ENCODE assay signal across 18 cellular contexts in genomic region chr4:52246834-52247233, GRCh38.
DNase-seq lines count a peak whose midpoint lies in the region; ATAC-seq and TF ChIP-seq lines count a peak whose summit lies in the region.
"Had no signal": no experiment of that assay in that cellular context is flagged by ENCODE, and none has a peak within 500 bp of the region (broad histone marks: within the 10 kb centered on the region; RNA-seq: fewer than 3 reads in every experiment).

No MANE protein-coding gene starts in this region.

- H3K9ac ChIP-seq in Karpas-422 (ENCODE audit: low read length) (peak overlapping the region; percentile 19; the same call in 1 of the 2 replicates), neural progenitor cell (no peak overlapping the region)

- H3K27ac ChIP-seq in GM23338 (ENCODE audit: low read depth) (no peak overlapping the region), Karpas-422 (ENCODE audit: low read length) (peak overlapping the region; percentile 95), left ventricle myocardium inferior (replicated peaks) (peak overlapping the region; percentile 47), neural progenitor cell (no peak overlapping the region)
- H3K27ac ChIP-seq: HL-60 had no signal

- no peaks in the 10 kb centered on the region for H3K27me3 Mint-ChIP-seq in GM23338 (ENCODE audit: insufficient read depth, low read depth, poor library complexity)
- no peaks in the 10 kb centered on the region for H3K27me3 Mint-ChIP-seq in neural progenitor cell (ENCODE audit: insufficient read depth, low read depth)
- H3K27me3 Mint-ChIP-seq: CD4-positive, CD25-positive, alpha-beta regulatory T cell; CD8-positive, alpha-beta memory T cell had no signal

- H3K27me3 ChIP-seq in GM23338 (ENCODE audit: insufficient read depth) (no peaks in the 10 kb centered on the region), Karpas-422 (ENCODE audit: low read length) (no peaks in the 10 kb centered on the region), left ventricle myocardium inferior (ENCODE audit: low read depth) (no peaks in the 10 kb centered on the region), neural progenitor cell (no peaks in the 10 kb centered on the region)
- H3K27me3 ChIP-seq: BE2C had no signal

- H3K4me3 ChIP-seq in GM23338 (no peak overlapping the region), Karpas-422 (ENCODE audit: low read length) (no peak overlapping the region), left ventricle myocardium inferior (no peak overlapping the region), neural progenitor cell (no peak overlapping the region)

- peak overlapping the region; percentile 60 for H2AFZ ChIP-seq in GM23338
- no peak overlapping the region for H2AFZ ChIP-seq in Karpas-422 (ENCODE audit: low read length)
- peak overlapping the region; percentile 31 for H2AFZ ChIP-seq in neural progenitor cell (replicated peaks)

- H3K27ac Mint-ChIP-seq in GM23338 (no peak overlapping the region), neural progenitor cell (no peak overlapping the region)
- H3K27ac Mint-ChIP-seq: CD8-positive, alpha-beta memory T cell had no signal

- H3K79me2 ChIP-seq in GM23338 (replicated peaks; ENCODE audit: insufficient read depth) (no peaks in the 10 kb centered on the region), Karpas-422 (ENCODE audit: low read length) (no peaks in the 10 kb centered on the region), neural progenitor cell (ENCODE audit: low read depth) (no peaks in the 10 kb centered on the region)

- no peak for DNase-seq in GM23338 (ENCODE audit: low spot score)
- no peak for DNase-seq in Karpas-422
- DNase-seq in left ventricle myocardium inferior = no peak
- no peak for DNase-seq in neural progenitor cell (ENCODE audit: low spot score)
- no peak for DNase-seq in SKM-1 (lab: John Stamatoyannopoulos, UW; ENCODE audit: unreplicated experiment)
- DNase-seq: ACHN; BE2C; C1 segment of cervical spinal cord; CD4-positive, CD25-positive, alpha-beta regulatory T cell; CD8-positive, alpha-beta memory T cell; COR-L47; DMS153; DMS79; GF-D8; H9 had no signal

- no peaks in the 10 kb centered on the region for H4K20me1 ChIP-seq in GM23338 (replicated peaks; ENCODE audit: insufficient read depth)
- H4K20me1 ChIP-seq in Karpas-422 (ENCODE audit: insufficient read depth, low read depth, low read length) = no peaks in the 10 kb centered on the region
- H4K20me1 ChIP-seq in neural progenitor cell (ENCODE audit: low read depth) = no peaks in the 10 kb centered on the region

- H3F3A ChIP-seq in GM23338 (replicated peaks; ENCODE audit: low read depth) (no peaks in the 10 kb centered on the region), neural progenitor cell (ENCODE audit: low read depth) (no peaks in the 10 kb centered on the region)

- H3K9me3 Mint-ChIP-seq in GM23338 = peaks cover 6% of the 10 kb centered on the region
- peaks cover 2% of the 10 kb centered on the region for H3K9me3 Mint-ChIP-seq in neural progenitor cell

- H3K9me3 ChIP-seq in Karpas-422 (ENCODE audit: low read length) (peaks cover 4% of the 10 kb centered on the region), left ventricle myocardium inferior (replicated peaks) (peaks cover 2% of the 10 kb centered on the region), neural progenitor cell (ENCODE audit: low read depth) (no peaks in the 10 kb centered on the region)
- H3K9me3 ChIP-seq: BE2C had no signal

- H3K9me2 ChIP-seq in GM23338 (ENCODE audit: insufficient read depth) (peaks cover 6% of the 10 kb centered on the region; the same call in 1 of the 2 replicates), Karpas-422 (replicated peaks; ENCODE audit: insufficient read depth, low read length) (no peaks in the 10 kb centered on the region)

- H3K4me2 ChIP-seq in GM23338 (peak overlapping the region; percentile 54; the same call in 1 of the 2 replicates), Karpas-422 (ENCODE audit: low read depth, low read length, poor library complexity, severe bottlenecking) (peak overlapping the region; percentile 70), neural progenitor cell (no peak overlapping the region)

- intact Hi-C loops in left ventricle myocardium inferior (cut with micrococcal nuclease) = no loop called here

- peaks cover 10% of the 10 kb centered on the region; the same call in 2 of the 3 replicates for H3K4me1 Mint-ChIP-seq in GM23338
- H3K4me1 Mint-ChIP-seq in neural progenitor cell = peaks cover 12% of the 10 kb centered on the region
- H3K4me1 Mint-ChIP-seq: CD4-positive, CD25-positive, alpha-beta regulatory T cell; CD8-positive, alpha-beta memory T cell had no signal

- H3K4me3 Mint-ChIP-seq in GM23338 (no peak overlapping the region), neural progenitor cell (no peak overlapping the region)
- H3K4me3 Mint-ChIP-seq: CD4-positive, CD25-positive, alpha-beta regulatory T cell; CD8-positive, alpha-beta memory T cell; H9 had no signal

- TF ChIP-seq CTCF in GM23338 (conservative IDR thresholded peaks at IDR 0.05; ENCODE audit: low read depth in 2 of 2) (no peak), left ventricle myocardium inferior (IDR thresholded peaks at IDR 0.05; ENCODE audit: borderline replicate concordance) (no peak), neural progenitor cell (IDR thresholded peaks at IDR 0.05) (no peak)

- H3K4me1 ChIP-seq in GM23338 (ENCODE audit: insufficient read depth) (peaks cover 8% of the 10 kb centered on the region), Karpas-422 (ENCODE audit: low read length) (peaks cover 85% of the 10 kb centered on the region), left ventricle myocardium inferior (peaks cover 62% of the 10 kb centered on the region), neural progenitor cell (peaks cover 7% of the 10 kb centered on the region)

- H3K36me3 Mint-ChIP-seq in GM23338 (ENCODE audit: low read depth) (peaks cover 2% of the 10 kb centered on the region), neural progenitor cell (no peaks in the 10 kb centered on the region)
- H3K36me3 Mint-ChIP-seq: CD8-positive, alpha-beta memory T cell had no signal

- no peak for ATAC-seq in GM23338
- no peak for ATAC-seq in HG03159 (IDR thresholded peaks at IDR 0.05; ENCODE audit: unreplicated experiment)
- ATAC-seq in HG02938 (IDR thresholded peaks at IDR 0.05; ENCODE audit: unreplicated experiment) = no peak

- no peaks in the 10 kb centered on the region for H3K36me3 ChIP-seq in GM23338 (ENCODE audit: insufficient read depth)
- peaks cover 2% of the 10 kb centered on the region; the same call in 1 of the 2 replicates for H3K36me3 ChIP-seq in Karpas-422 (ENCODE audit: insufficient read depth, low read length)
- H3K36me3 ChIP-seq in left ventricle myocardium inferior = no peaks in the 10 kb centered on the region
- no peaks in the 10 kb centered on the region for H3K36me3 ChIP-seq in neural progenitor cell
- H3K36me3 ChIP-seq: BE2C had no signal

TF ChIP-seq in GM23338, 12 proteins besides CTCF, POLR2A, EP300 and RAD21:
- TF ChIP-seq CREB1 (CRISPR knock-in tag; IDR thresholded peaks at IDR 0.05; ENCODE audit: low read depth) = no peak
- no peak for TF ChIP-seq POLR2AphosphoS5 (IDR thresholded peaks at IDR 0.05; ENCODE audit: low read depth)
- no peak for TF ChIP-seq REST (IDR thresholded peaks at IDR 0.05; ENCODE audit: unreplicated experiment)
- no peak for TF ChIP-seq JUNB (IDR thresholded peaks at IDR 0.05; ENCODE audit: unreplicated experiment)

Comparison
In these comparisons a context has a peak if more than half of its experiments do, and no peak if none do; other contexts are left out.
1. H3K27ac ChIP-seq: peak in Karpas-422 (single experiment) and left ventricle myocardium inferior (single experiment); none in GM23338 (single experiment) and neural progenitor cell (single experiment).